17 cellular contexts compared by ENCODE assay signal in the genomic region with DNA sequence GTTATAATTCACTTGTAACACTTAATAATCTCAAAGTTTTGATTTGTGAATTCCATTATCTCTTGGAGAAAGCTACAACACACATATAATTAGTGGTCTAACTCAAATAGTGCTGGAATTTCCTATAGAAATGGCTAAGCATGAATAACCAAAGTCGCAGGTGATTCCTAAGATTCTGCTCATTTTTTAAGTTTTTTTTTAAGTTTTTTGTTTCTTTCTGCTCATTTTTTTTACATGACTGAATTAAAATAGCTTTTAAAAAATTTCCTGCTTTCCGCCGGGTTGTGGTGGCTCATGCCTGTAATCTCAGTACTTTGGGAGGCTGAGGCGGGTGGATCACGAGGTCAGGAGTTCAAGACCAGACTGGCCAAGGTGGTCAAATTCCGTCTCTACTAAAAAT.
A peak's percentile ranks its signal among the peaks of the same experiment; 100 is the strongest.
DNase-seq lines count a peak whose midpoint lies in the region; ATAC-seq and TF ChIP-seq lines count a peak whose summit lies in the region.
"Had no signal": no experiment of that assay in that cellular context is flagged by ENCODE, and none has a peak within 500 bp of the region (broad histone marks: within the 10 kb centered on the region; RNA-seq: fewer than 3 reads in every experiment).

No MANE protein-coding gene starts in this region.

- H3K9me3 Mint-ChIP-seq in WTC11: peaks cover 9% of the 10 kb centered on the region

- DNase-seq in EH (ENCODE audit: low read depth) (peak; percentile 55), WTC11 (ENCODE audit: low spot score) (no peak), mesendoderm (no peak), MV-4-11 (lab: John Stamatoyannopoulos, UW) (no peak), GM10266 (ENCODE audit: extremely low spot score) (no peak)
- DNase-seq: CD4-positive, CD25-positive, alpha-beta regulatory T cell; DMS53; GOT3; HCEC 1CT; Karpas-422 had no signal

- H3K4me1 ChIP-seq in HUES48 (ENCODE audit: control insufficient read depth, insufficient read depth, low read length): peaks cover 57% of the 10 kb centered on the region
- peaks cover 2% of the 10 kb centered on the region for H3K4me1 ChIP-seq in mesendoderm (ENCODE audit: control insufficient read depth, low read depth, low read length)
- H3K4me1 ChIP-seq: BLaER1 treated with 17β-estradiol and CSF1 and Interleukin-3, amounts not matched to agents 10 nM and 100 nM had no signal

- H3K27me3 Mint-ChIP-seq in WTC11 (ENCODE audit: low read depth): no peaks in the 10 kb centered on the region
- H3K27me3 Mint-ChIP-seq: CD4-positive, CD25-positive, alpha-beta regulatory T cell had no signal

- H2BK5ac ChIP-seq in mesendoderm (ENCODE audit: low read length): no peak overlapping the region

- peak overlapping the region; percentile 87 for H3K18ac ChIP-seq in mesendoderm (ENCODE audit: low read length)

- H2BK120ac ChIP-seq in mesendoderm (ENCODE audit: low read depth, low read length): no peak overlapping the region

- H3K9ac ChIP-seq in HUES48 (ENCODE audit: low read depth, low read length): no peak overlapping the region
- no peak overlapping the region for H3K9ac ChIP-seq in mesendoderm (ENCODE audit: low read length)
- H3K9ac ChIP-seq: BLaER1 treated with 17β-estradiol and CSF1 and Interleukin-3, amounts not matched to agents 10 nM and 100 nM had no signal

- no peak overlapping the region for H3K56ac ChIP-seq in mesendoderm (ENCODE audit: low read length)

- no CpG with 5 or more reads among the region's 6 CpGs for WGBS in mesendoderm (ENCODE audit: extremely low coverage, insufficient coverage, low lambda C conversion rate)

- H3K27ac ChIP-seq in HUES48 (ENCODE audit: low read depth, low read length) (peak overlapping the region; percentile 96), mesendoderm (ENCODE audit: low read depth, low read length) (no peak overlapping the region)
- H3K27ac ChIP-seq: 22Rv1; BLaER1 treated with 17β-estradiol and CSF1 and Interleukin-3, amounts not matched to agents 10 nM and 100 nM had no signal

- peaks cover 9% of the 10 kb centered on the region for H3K36me3 Mint-ChIP-seq in WTC11

- peak overlapping the region; percentile 99 for H3K27ac Mint-ChIP-seq in WTC11
- H3K27ac Mint-ChIP-seq: CD4-positive, CD25-positive, alpha-beta regulatory T cell had no signal

- H2AK5ac ChIP-seq in mesendoderm (ENCODE audit: low read length): no peak overlapping the region

- H3K4ac ChIP-seq in mesendoderm (ENCODE audit: low read depth, low read length): peak overlapping the region; percentile 94

- no peak overlapping the region for H4K5ac ChIP-seq in mesendoderm (ENCODE audit: low read length)

- H3K79me1 ChIP-seq in mesendoderm (ENCODE audit: low read length): peaks cover 3% of the 10 kb centered on the region

- H3K27me3 ChIP-seq in HUES48 (ENCODE audit: control insufficient read depth, insufficient read depth, low read length) (no peaks in the 10 kb centered on the region), mesendoderm (ENCODE audit: insufficient read depth, low read length, poor library complexity) (no peaks in the 10 kb centered on the region)
- H3K27me3 ChIP-seq: BLaER1 treated with 17β-estradiol and CSF1 and Interleukin-3, amounts not matched to agents 10 nM and 100 nM had no signal

- peaks cover 85% of the 10 kb centered on the region for H3K4me1 Mint-ChIP-seq in WTC11

- no peak overlapping the region for H3K4me3 Mint-ChIP-seq in WTC11
- H3K4me3 Mint-ChIP-seq: CD4-positive, CD25-positive, alpha-beta regulatory T cell had no signal

- ATAC-seq in WTC11 (no peak), HG03354 (IDR thresholded peaks at IDR 0.05; ENCODE audit: poor library complexity, severe bottlenecking, unreplicated experiment) (no peak), GM19328 (IDR thresholded peaks at IDR 0.05; ENCODE audit: unreplicated experiment) (no peak)
- ATAC-seq: GM12878, K562 had no signal

- H3K36me3 ChIP-seq in HUES48 (ENCODE audit: control insufficient read depth, insufficient read depth, low read length) (no peaks in the 10 kb centered on the region; the same call in 1 of the 2 replicates), mesendoderm (ENCODE audit: control insufficient read depth, insufficient read depth, low read length) (no peaks in the 10 kb centered on the region)

- no peak for TF ChIP-seq CTCF in WTC11 (IDR thresholded peaks at IDR 0.05)
- TF ChIP-seq CTCF in GM10266 (IDR thresholded peaks at IDR 0.05; ENCODE audit: control insufficient read depth, insufficient read depth, low read depth, missing control alignments): no peak

- H3K79me2 ChIP-seq in mesendoderm (ENCODE audit: control insufficient read depth, insufficient read depth, low read length): peaks cover 38% of the 10 kb centered on the region

- no peak overlapping the region for H2BK15ac ChIP-seq in mesendoderm (replicated peaks; ENCODE audit: low read depth)

- no peaks in the 10 kb centered on the region for H3K9me3 ChIP-seq in HUES48 (ENCODE audit: control insufficient read depth, insufficient read depth, low read length)

- H3K4me3 ChIP-seq in HUES48 (ENCODE audit: low read depth, low read length) (no peak overlapping the region), mesendoderm (ENCODE audit: low read length) (no peak overlapping the region)
- H3K4me3 ChIP-seq: BLaER1 treated with 17β-estradiol and CSF1 and Interleukin-3, amounts not matched to agents 10 nM and 100 nM; GM12878; K562 had no signal

- H3K4me2 ChIP-seq in mesendoderm (ENCODE audit: low read length): no peak overlapping the region
- H3K4me2 ChIP-seq: BLaER1 treated with 17β-estradiol and CSF1 and Interleukin-3, amounts not matched to agents 10 nM and 100 nM had no signal

- POLR2A ChIA-PET in WTC11 (lab: Charles Lee): no interaction called here

- CTCF ChIA-PET in WTC11 (lab: Charles Lee): no interaction called here

- H3K23ac ChIP-seq in mesendoderm (ENCODE audit: low read length): no peak overlapping the region

- no peak overlapping the region for H4K8ac ChIP-seq in mesendoderm (ENCODE audit: low read depth, low read length)

TF ChIP-seq in WTC11, 78 proteins besides CTCF, POLR2A, EP300 and RAD21 (continues in another document):
- TF ChIP-seq NFE2L1 (CRISPR knock-in tag; IDR thresholded peaks at IDR 0.05) (no peak), MYBL2 (CRISPR knock-in tag; IDR thresholded peaks at IDR 0.05) (no peak), TEAD4 (CRISPR knock-in tag; IDR thresholded peaks at IDR 0.05) (no peak), ATF1 (CRISPR knock-in tag; IDR thresholded peaks at IDR 0.05) (no peak)
- TF ChIP-seq, protein P1, sequence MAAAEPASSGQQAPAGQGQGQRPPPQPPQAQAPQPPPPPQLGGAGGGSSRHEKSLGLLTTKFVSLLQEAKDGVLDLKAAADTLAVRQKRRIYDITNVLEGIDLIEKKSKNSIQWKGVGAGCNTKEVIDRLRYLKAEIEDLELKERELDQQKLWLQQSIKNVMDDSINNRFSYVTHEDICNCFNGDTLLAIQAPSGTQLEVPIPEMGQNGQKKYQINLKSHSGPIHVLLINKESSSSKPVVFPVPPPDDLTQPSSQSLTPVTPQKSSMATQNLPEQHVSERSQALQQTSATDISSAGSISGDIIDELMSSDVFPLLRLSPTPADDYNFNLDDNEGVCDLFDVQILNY (CRISPR knock-in tag; IDR thresholded peaks at IDR 0.05): no peak
- TF ChIP-seq, protein P2, sequence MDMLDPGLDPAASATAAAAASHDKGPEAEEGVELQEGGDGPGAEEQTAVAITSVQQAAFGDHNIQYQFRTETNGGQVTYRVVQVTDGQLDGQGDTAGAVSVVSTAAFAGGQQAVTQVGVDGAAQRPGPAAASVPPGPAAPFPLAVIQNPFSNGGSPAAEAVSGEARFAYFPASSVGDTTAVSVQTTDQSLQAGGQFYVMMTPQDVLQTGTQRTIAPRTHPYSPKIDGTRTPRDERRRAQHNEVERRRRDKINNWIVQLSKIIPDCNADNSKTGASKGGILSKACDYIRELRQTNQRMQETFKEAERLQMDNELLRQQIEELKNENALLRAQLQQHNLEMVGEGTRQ (CRISPR knock-in tag; IDR thresholded peaks at IDR 0.05): no peak
- TF ChIP-seq, protein P3, sequence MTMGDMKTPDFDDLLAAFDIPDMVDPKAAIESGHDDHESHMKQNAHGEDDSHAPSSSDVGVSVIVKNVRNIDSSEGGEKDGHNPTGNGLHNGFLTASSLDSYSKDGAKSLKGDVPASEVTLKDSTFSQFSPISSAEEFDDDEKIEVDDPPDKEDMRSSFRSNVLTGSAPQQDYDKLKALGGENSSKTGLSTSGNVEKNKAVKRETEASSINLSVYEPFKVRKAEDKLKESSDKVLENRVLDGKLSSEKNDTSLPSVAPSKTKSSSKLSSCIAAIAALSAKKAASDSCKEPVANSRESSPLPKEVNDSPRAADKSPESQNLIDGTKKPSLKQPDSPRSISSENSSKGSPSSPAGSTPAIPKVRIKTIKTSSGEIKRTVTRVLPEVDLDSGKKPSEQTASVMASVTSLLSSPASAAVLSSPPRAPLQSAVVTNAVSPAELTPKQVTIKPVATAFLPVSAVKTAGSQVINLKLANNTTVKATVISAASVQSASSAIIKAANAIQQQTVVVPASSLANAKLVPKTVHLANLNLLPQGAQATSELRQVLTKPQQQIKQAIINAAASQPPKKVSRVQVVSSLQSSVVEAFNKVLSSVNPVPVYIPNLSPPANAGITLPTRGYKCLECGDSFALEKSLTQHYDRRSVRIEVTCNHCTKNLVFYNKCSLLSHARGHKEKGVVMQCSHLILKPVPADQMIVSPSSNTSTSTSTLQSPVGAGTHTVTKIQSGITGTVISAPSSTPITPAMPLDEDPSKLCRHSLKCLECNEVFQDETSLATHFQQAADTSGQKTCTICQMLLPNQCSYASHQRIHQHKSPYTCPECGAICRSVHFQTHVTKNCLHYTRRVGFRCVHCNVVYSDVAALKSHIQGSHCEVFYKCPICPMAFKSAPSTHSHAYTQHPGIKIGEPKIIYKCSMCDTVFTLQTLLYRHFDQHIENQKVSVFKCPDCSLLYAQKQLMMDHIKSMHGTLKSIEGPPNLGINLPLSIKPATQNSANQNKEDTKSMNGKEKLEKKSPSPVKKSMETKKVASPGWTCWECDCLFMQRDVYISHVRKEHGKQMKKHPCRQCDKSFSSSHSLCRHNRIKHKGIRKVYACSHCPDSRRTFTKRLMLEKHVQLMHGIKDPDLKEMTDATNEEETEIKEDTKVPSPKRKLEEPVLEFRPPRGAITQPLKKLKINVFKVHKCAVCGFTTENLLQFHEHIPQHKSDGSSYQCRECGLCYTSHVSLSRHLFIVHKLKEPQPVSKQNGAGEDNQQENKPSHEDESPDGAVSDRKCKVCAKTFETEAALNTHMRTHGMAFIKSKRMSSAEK (CRISPR knock-in tag; IDR thresholded peaks at IDR 0.05; ENCODE audit: borderline replicate concordance): no peak
